ENCODE assay signal across 1 cellular context in the genomic region with DNA sequence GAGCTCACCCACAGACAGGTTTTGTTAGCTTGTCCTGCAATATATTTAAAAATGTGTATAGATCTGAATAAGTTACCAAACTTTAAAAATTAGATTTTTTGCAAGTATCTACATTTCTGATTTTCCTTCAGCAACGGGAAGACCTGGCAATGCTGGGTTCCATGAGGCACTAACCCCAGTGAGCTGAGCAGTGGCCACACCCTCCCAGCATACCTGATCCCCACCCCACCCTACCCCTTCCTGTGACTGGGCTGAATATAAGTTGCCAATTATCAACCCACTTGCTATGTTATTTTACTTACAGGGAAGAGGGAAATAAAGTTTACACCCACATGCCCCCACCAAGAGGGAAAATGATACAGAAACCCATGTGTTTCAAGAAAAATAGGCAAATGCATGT.
TF ChIP-seq lines count a peak whose summit lies in the region.

No MANE protein-coding gene starts in this region.

TF ChIP-seq in SK-N-SH, 30 proteins besides CTCF, POLR2A, EP300 and RAD21 (continued from another document):
- TF ChIP-seq, protein P1, sequence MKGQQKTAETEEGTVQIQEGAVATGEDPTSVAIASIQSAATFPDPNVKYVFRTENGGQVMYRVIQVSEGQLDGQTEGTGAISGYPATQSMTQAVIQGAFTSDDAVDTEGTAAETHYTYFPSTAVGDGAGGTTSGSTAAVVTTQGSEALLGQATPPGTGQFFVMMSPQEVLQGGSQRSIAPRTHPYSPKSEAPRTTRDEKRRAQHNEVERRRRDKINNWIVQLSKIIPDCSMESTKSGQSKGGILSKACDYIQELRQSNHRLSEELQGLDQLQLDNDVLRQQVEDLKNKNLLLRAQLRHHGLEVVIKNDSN (IDR thresholded peaks at IDR 0.05; ENCODE audit: borderline replicate concordance, low read depth), result no peak
- no peak for TF ChIP-seq MXI1 (IDR thresholded peaks at IDR 0.05; ENCODE audit: low read depth, low read length)
- TF ChIP-seq TAF1 (IDR thresholded peaks at IDR 0.05; ENCODE audit: borderline replicate concordance, low read depth, low read length), result no peak
- no peak for TF ChIP-seq POLR2AphosphoS5 (IDR thresholded peaks at IDR 0.05; ENCODE audit: low read depth, low read length)
- TF ChIP-seq RCOR1 (IDR thresholded peaks at IDR 0.05; ENCODE audit: low read length), result no peak
- TF ChIP-seq NRF1 (IDR thresholded peaks at IDR 0.05; ENCODE audit: low read depth, low read length), result no peak
- TF ChIP-seq RFX5 (IDR thresholded peaks at IDR 0.05; ENCODE audit: low read length), result no peak
- TF ChIP-seq MEF2A (IDR thresholded peaks at IDR 0.05; ENCODE audit: borderline replicate concordance, low read depth), result no peak
- TF ChIP-seq, protein P2, sequence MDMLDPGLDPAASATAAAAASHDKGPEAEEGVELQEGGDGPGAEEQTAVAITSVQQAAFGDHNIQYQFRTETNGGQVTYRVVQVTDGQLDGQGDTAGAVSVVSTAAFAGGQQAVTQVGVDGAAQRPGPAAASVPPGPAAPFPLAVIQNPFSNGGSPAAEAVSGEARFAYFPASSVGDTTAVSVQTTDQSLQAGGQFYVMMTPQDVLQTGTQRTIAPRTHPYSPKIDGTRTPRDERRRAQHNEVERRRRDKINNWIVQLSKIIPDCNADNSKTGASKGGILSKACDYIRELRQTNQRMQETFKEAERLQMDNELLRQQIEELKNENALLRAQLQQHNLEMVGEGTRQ (IDR thresholded peaks at IDR 0.05; ENCODE audit: borderline replicate concordance, low read depth, low read length), result no peak
- TF ChIP-seq, protein P3, sequence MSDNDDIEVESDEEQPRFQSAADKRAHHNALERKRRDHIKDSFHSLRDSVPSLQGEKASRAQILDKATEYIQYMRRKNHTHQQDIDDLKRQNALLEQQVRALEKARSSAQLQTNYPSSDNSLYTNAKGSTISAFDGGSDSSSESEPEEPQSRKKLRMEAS (IDR thresholded peaks at IDR 0.05; ENCODE audit: low read depth), result no peak
- no peak for TF ChIP-seq EZH2phosphoT487 (IDR thresholded peaks at IDR 0.05; ENCODE audit: borderline replicate concordance, low read depth)
- no peak for TF ChIP-seq NFIC (IDR thresholded peaks at IDR 0.05; ENCODE audit: borderline replicate concordance)
- no peak for TF ChIP-seq RXRA (IDR thresholded peaks at IDR 0.05; ENCODE audit: borderline replicate concordance, low read depth)
